15 cellular contexts compared by ENCODE assay signal in the genomic region with DNA sequence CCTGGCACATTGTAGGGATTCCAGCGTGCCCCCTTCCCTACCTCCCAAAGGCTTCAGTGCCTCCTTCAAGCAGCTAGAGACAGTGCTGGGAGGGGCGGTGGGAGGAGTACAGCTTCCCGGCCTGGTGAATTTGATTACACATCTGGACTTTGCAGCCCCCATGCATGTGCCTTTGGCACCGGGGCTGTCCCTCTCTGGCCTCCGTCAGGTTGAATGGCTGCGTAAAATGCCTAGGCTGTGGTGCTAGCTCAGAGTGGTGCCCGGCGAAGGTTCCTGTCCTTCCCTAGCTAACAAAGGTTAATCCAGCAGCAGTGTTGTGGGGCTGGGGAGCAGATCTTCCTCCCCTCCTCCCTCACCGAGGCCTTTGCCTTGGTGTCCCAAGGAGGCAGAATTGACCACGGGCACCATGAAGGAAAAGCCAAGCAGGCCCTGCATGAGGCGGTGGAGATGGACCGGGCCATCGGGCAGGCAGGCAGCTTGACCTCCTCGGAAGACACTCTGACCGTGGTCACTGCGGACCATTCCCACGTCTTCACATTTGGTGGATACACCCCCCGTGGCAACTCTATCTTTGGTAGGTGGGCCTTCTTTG.
"Had no signal": no experiment of that assay in that cellular context is flagged by ENCODE, and none has a peak within 500 bp of the region (broad histone marks: within the 10 kb centered on the region; RNA-seq: fewer than 3 reads in every experiment).

No MANE protein-coding gene starts in this region.

- H3K4me1 Mint-ChIP-seq: activated CD4-positive, alpha-beta memory T cell treated with anti-CD3 and anti-CD28 coated beads, Interleukin-2, amount 10 ng/mL, durations not matched to agents 7 days and 5 days; activated CD4-positive, alpha-beta T cell treated with anti-CD3 and anti-CD28 coated beads for 36 hours; activated naive CD8-positive, alpha-beta T cell treated with anti-CD3 and anti-CD28 coated beads, Interleukin-2, amount 10 ng/mL, durations not matched to agents 7 days and 5 days; memory B cell had no signal

- H3K9me3 Mint-ChIP-seq: activated CD4-positive, alpha-beta memory T cell treated with anti-CD3 and anti-CD28 coated beads, Interleukin-2, amount 10 ng/mL, durations not matched to agents 7 days and 5 days; activated naive CD8-positive, alpha-beta T cell treated with anti-CD3 and anti-CD28 coated beads, Interleukin-2, amount 10 ng/mL, durations not matched to agents 7 days and 5 days; memory B cell; stimulated activated naive B cell treated with anti-CD40 and anti-IgM and Interleukin-4, amounts not matched to agents 10 μg/mL and 1 μg/mL and 100 μg/mL, for 72 hours had no signal

- H3K36me3 Mint-ChIP-seq: activated naive CD8-positive, alpha-beta T cell treated with anti-CD3 and anti-CD28 coated beads, Interleukin-2, amount 10 ng/mL, durations not matched to agents 7 days and 5 days; memory B cell; stimulated activated naive B cell treated with anti-CD40 and anti-IgM and Interleukin-4, amounts not matched to agents 10 μg/mL and 1 μg/mL and 100 μg/mL, for 72 hours had no signal

- DNase-seq: activated CD4-positive, alpha-beta memory T cell treated with anti-CD3 and anti-CD28 coated beads, Interleukin-2, amount 10 ng/mL, durations not matched to agents 7 days and 5 days; activated CD4-positive, alpha-beta T cell treated with anti-CD3 and anti-CD28 coated beads for 36 hours; activated gamma-delta T cell; activated naive CD8-positive, alpha-beta T cell treated with anti-CD3 and anti-CD28 coated beads, Interleukin-2, amount 10 ng/mL, durations not matched to agents 7 days and 5 days; activated T-cell treated with anti-CD3 and anti-CD28 coated beads, Interleukin-2, amount 50 U/mL, for 48 hours; central memory CD4-positive, alpha-beta T cell; cortex of kidney; effector CD8-positive, alpha-beta T cell; pancreas; stimulated activated naive B cell treated with anti-CD40 and anti-IgM and Interleukin-4, amounts not matched to agents 10 μg/mL and 1 μg/mL and 100 μg/mL, for 72 hours; T-helper 1 cell; upper lobe of right lung; WERI-Rb-1 had no signal

- H3K27me3 ChIP-seq: pancreas, upper lobe of right lung had no signal

- H3K4me1 ChIP-seq: pancreas had no signal

- H3K27ac ChIP-seq: pancreas, SK-N-MC, WERI-Rb-1 had no signal

- H3K4me3 ChIP-seq: pancreas, SK-N-MC, upper lobe of right lung had no signal

- ATAC-seq: activated CD4-positive, alpha-beta T cell treated with anti-CD3 and anti-CD28 coated beads for 36 hours had no signal

- H3K27ac Mint-ChIP-seq: activated CD4-positive, alpha-beta memory T cell treated with anti-CD3 and anti-CD28 coated beads, Interleukin-2, amount 10 ng/mL, durations not matched to agents 7 days and 5 days; activated CD4-positive, alpha-beta T cell treated with anti-CD3 and anti-CD28 coated beads for 36 hours; activated naive CD8-positive, alpha-beta T cell treated with anti-CD3 and anti-CD28 coated beads, Interleukin-2, amount 10 ng/mL, durations not matched to agents 7 days and 5 days; memory B cell; stimulated activated naive B cell treated with anti-CD40 and anti-IgM and Interleukin-4, amounts not matched to agents 10 μg/mL and 1 μg/mL and 100 μg/mL, for 72 hours had no signal

- H3K9me3 ChIP-seq: pancreas, upper lobe of right lung had no signal

- H3K36me3 ChIP-seq: pancreas, upper lobe of right lung, WERI-Rb-1 had no signal

- H3K4me3 Mint-ChIP-seq: activated CD4-positive, alpha-beta memory T cell treated with anti-CD3 and anti-CD28 coated beads, Interleukin-2, amount 10 ng/mL, durations not matched to agents 7 days and 5 days; activated CD4-positive, alpha-beta T cell treated with anti-CD3 and anti-CD28 coated beads for 36 hours; activated naive CD8-positive, alpha-beta T cell treated with anti-CD3 and anti-CD28 coated beads, Interleukin-2, amount 10 ng/mL, durations not matched to agents 7 days and 5 days; memory B cell; stimulated activated naive B cell treated with anti-CD40 and anti-IgM and Interleukin-4, amounts not matched to agents 10 μg/mL and 1 μg/mL and 100 μg/mL, for 72 hours had no signal
